In genomic region chr1:197911857-197912696, GRCh38 we compare ENCODE assay signal across 9 cellular contexts. TPM values are rescaled to one million over a fixed set of nuclear protein-coding genes. Genes with fewer than 3 reads are reported as not detected.
DNase-seq lines count a peak whose midpoint lies in the region; ATAC-seq and TF ChIP-seq lines count a peak whose summit lies in the region.
"Had no signal": no experiment of that assay in that cellular context is flagged by ENCODE, and none has a peak within 500 bp of the region (broad histone marks: within the 10 kb centered on the region; RNA-seq: fewer than 3 reads in every experiment).

No MANE protein-coding gene starts in this region.

- no peak for TF ChIP-seq POLR2A in thyroid gland (IDR thresholded peaks at IDR 0.05)

- no peak for DNase-seq in AG09309 (ENCODE audit: low read depth)
- peak; percentile 68 for DNase-seq in GM23338 (ENCODE audit: low spot score)
- DNase-seq in activated T-helper 1 cell treated with anti-CD3 and anti-CD28 coated beads, Interleukin-12 subunit alpha, Interleukin-12 subunit beta, Interleukin-2, Interleukin-4 antibody, amounts not matched to agents 30 ng/mL and 10 ng/mL and 1 ng/mL, durations not matched to agents 14 hours and 24 hours and 36 hours (ENCODE audit: low spot score) = no peak
- peak; percentile 16 for DNase-seq in kidney tubule cell (ENCODE audit: low spot score)
- no peak for DNase-seq in thyroid gland
- DNase-seq in superior temporal gyrus (ENCODE audit: extremely low spot score) = no peak

- peak overlapping the region; percentile 92 for H3K4me2 ChIP-seq in GM23338

- no peak for TF ChIP-seq CTCF in AG09309 (IDR thresholded peaks at IDR 0.05; ENCODE audit: control insufficient read depth, insufficient read depth, low read depth, low read length, missing control alignments)
- TF ChIP-seq CTCF in GM23338 (conservative IDR thresholded peaks at IDR 0.05; ENCODE audit: low read depth in 2 of 2) = no peak
- no peak for TF ChIP-seq CTCF in thyroid gland (IDR thresholded peaks at IDR 0.05)

- ATAC-seq in GM23338 = peak; percentile 7
- ATAC-seq in HG02884 (IDR thresholded peaks at IDR 0.05; ENCODE audit: unreplicated experiment) = no peak
- no peak for ATAC-seq in GM18909 (IDR thresholded peaks at IDR 0.05; ENCODE audit: poor library complexity, unreplicated experiment)

- peak overlapping the region; percentile 34 for H3K4me3 ChIP-seq in AG09309 (ENCODE audit: control insufficient read depth, low read depth, low read length)
- H3K4me3 ChIP-seq in GM23338 = peak overlapping the region; percentile 60
- no peak overlapping the region for H3K4me3 ChIP-seq in thyroid gland (replicated peaks in 1 of 3)

- peak overlapping the region; percentile 81 for H2AFZ ChIP-seq in GM23338

- peaks cover 2% of the 10 kb centered on the region for H3K9me3 Mint-ChIP-seq in GM23338
- H3K9me3 Mint-ChIP-seq in activated T-helper 1 cell treated with anti-CD3 and anti-CD28 coated beads, Interleukin-12 subunit alpha, Interleukin-12 subunit beta, Interleukin-2, Interleukin-4 antibody, amounts not matched to agents 30 ng/mL and 10 ng/mL and 1 ng/mL, durations not matched to agents 14 hours and 24 hours and 36 hours = no peaks in the 10 kb centered on the region

- no peak overlapping the region for H3K27ac Mint-ChIP-seq in GM23338
- H3K27ac Mint-ChIP-seq in activated T-helper 1 cell treated with anti-CD3 and anti-CD28 coated beads, Interleukin-12 subunit alpha, Interleukin-12 subunit beta, Interleukin-2, Interleukin-4 antibody, amounts not matched to agents 30 ng/mL and 10 ng/mL and 1 ng/mL, durations not matched to agents 14 hours and 24 hours and 36 hours = peak overlapping the region; percentile 84

- WGBS in thyroid gland, 2 donors = 2% methylated on average over 37 to 38 of the region's 46 CpGs

- H3K9me2 ChIP-seq in GM23338 (ENCODE audit: insufficient read depth) = no peaks in the 10 kb centered on the region

- no peaks in the 10 kb centered on the region for H3K36me3 Mint-ChIP-seq in GM23338 (ENCODE audit: low read depth)
- peaks cover 5% of the 10 kb centered on the region for H3K36me3 Mint-ChIP-seq in activated T-helper 1 cell treated with anti-CD3 and anti-CD28 coated beads, Interleukin-12 subunit alpha, Interleukin-12 subunit beta, Interleukin-2, Interleukin-4 antibody, amounts not matched to agents 30 ng/mL and 10 ng/mL and 1 ng/mL, durations not matched to agents 14 hours and 24 hours and 36 hours (ENCODE audit: low read depth)

- H3K4me1 ChIP-seq in GM23338 (ENCODE audit: insufficient read depth) = peaks cover 87% of the 10 kb centered on the region
- H3K4me1 ChIP-seq in thyroid gland = peaks cover 29 to 45% of the 10 kb centered on the region in 2 donors

- no peaks in the 10 kb centered on the region for H3K79me2 ChIP-seq in GM23338 (replicated peaks; ENCODE audit: insufficient read depth)

- no peaks in the 10 kb centered on the region for H3K9me3 ChIP-seq in thyroid gland

- peaks cover 73% of the 10 kb centered on the region for H3K4me1 Mint-ChIP-seq in GM23338
- peaks cover 63% of the 10 kb centered on the region for H3K4me1 Mint-ChIP-seq in activated T-helper 1 cell treated with anti-CD3 and anti-CD28 coated beads, Interleukin-12 subunit alpha, Interleukin-12 subunit beta, Interleukin-2, Interleukin-4 antibody, amounts not matched to agents 30 ng/mL and 10 ng/mL and 1 ng/mL, durations not matched to agents 14 hours and 24 hours and 36 hours (ENCODE audit: low read depth)

- H3F3A ChIP-seq in GM23338 (replicated peaks; ENCODE audit: low read depth) = peaks cover 54% of the 10 kb centered on the region

- H3K27me3 ChIP-seq in GM23338 (ENCODE audit: insufficient read depth) (peaks cover 100% of the 10 kb centered on the region), thyroid gland (peaks cover 69% of the 10 kb centered on the region)

- H3K27ac ChIP-seq in GM23338 (ENCODE audit: low read depth) (no peak overlapping the region), thyroid gland (no peak overlapping the region)
- H3K27ac ChIP-seq: skin epidermis had no signal

- peaks cover 23% of the 10 kb centered on the region for H4K20me1 ChIP-seq in GM23338 (replicated peaks; ENCODE audit: insufficient read depth)

- H3K27me3 Mint-ChIP-seq in GM23338 (ENCODE audit: insufficient read depth, low read depth, poor library complexity) = peaks cover 100% of the 10 kb centered on the region
- H3K27me3 Mint-ChIP-seq in activated T-helper 1 cell treated with anti-CD3 and anti-CD28 coated beads, Interleukin-12 subunit alpha, Interleukin-12 subunit beta, Interleukin-2, Interleukin-4 antibody, amounts not matched to agents 30 ng/mL and 10 ng/mL and 1 ng/mL, durations not matched to agents 14 hours and 24 hours and 36 hours (ENCODE audit: insufficient read depth) = peaks cover 97% of the 10 kb centered on the region

- H3K4me3 Mint-ChIP-seq in GM23338 = peak overlapping the region; percentile 72
- peak overlapping the region; percentile 83 for H3K4me3 Mint-ChIP-seq in activated T-helper 1 cell treated with anti-CD3 and anti-CD28 coated beads, Interleukin-12 subunit alpha, Interleukin-12 subunit beta, Interleukin-2, Interleukin-4 antibody, amounts not matched to agents 30 ng/mL and 10 ng/mL and 1 ng/mL, durations not matched to agents 14 hours and 24 hours and 36 hours

- no peaks in the 10 kb centered on the region for H3K36me3 ChIP-seq in GM23338 (ENCODE audit: insufficient read depth)
- H3K36me3 ChIP-seq in thyroid gland = no peaks in the 10 kb centered on the region

- intact Hi-C loops in activated T-helper 1 cell treated with anti-CD3 and anti-CD28 coated beads, Interleukin-12 subunit alpha, Interleukin-12 subunit beta, Interleukin-2, Interleukin-4 antibody, amounts not matched to agents 30 ng/mL and 10 ng/mL and 1 ng/mL, durations not matched to agents 14 hours and 24 hours and 36 hours (cut with micrococcal nuclease) = loop anchor here (5.0 kb wide), 1 partner anchor 555 kb away; no protein-coding TSS in a partner anchor
- intact Hi-C loops in thyroid gland (cut with DNase I) = no loop called here

TF ChIP-seq in GM23338, 12 proteins besides CTCF, POLR2A, EP300 and RAD21:
- TF ChIP-seq POLR2AphosphoS5 (IDR thresholded peaks at IDR 0.05; ENCODE audit: low read depth) (no peak), EZH2 (IDR thresholded peaks at IDR 0.05; ENCODE audit: low read depth, unreplicated experiment) (peak; percentile 90), EZH2phosphoT487 (IDR thresholded peaks at IDR 0.05; ENCODE audit: unreplicated experiment) (peak; percentile 82)

RNA-seq across cellular contexts. Expression of gene LHX9, which starts 5.1 kb away (rescaled TPM):
- not detected in 2 replicates for total RNA-seq in GM23338 (2014; rRNA removed; shearing (Covaris generic))
- polyA plus RNA-seq in GM23338 (2016; fragmentation: Nextera tagmentation; extraction: Ambion mirVana) = 0.23 TPM in 1 of 2 replicates, not detected in the other
- not detected in 2 replicates for total RNA-seq in activated T-helper 1 cell treated with anti-CD3 and anti-CD28 coated beads, Interleukin-12 subunit alpha, Interleukin-12 subunit beta, Interleukin-2, Interleukin-4 antibody, amounts not matched to agents 30 ng/mL and 10 ng/mL and 1 ng/mL, durations not matched to agents 14 hours and 24 hours and 36 hours
- not detected for total RNA-seq in thyroid gland

RNA-seq across cellular contexts. Expression of gene C1orf53, which starts 9.6 kb away (rescaled TPM):
- 2.7 TPM in 1 of 2 replicates, not detected in the other for total RNA-seq in GM23338 (2014; rRNA removed; shearing (Covaris generic))
- 3.8 and 4.1 TPM in 2 replicates for polyA plus RNA-seq in GM23338 (2016; fragmentation: Nextera tagmentation; extraction: Ambion mirVana)
- 0.81 and 1.3 TPM in 2 replicates for total RNA-seq in activated T-helper 1 cell treated with anti-CD3 and anti-CD28 coated beads, Interleukin-12 subunit alpha, Interleukin-12 subunit beta, Interleukin-2, Interleukin-4 antibody, amounts not matched to agents 30 ng/mL and 10 ng/mL and 1 ng/mL, durations not matched to agents 14 hours and 24 hours and 36 hours
- 10 to 100 TPM in 2 of 4 donors, 1 to 10 TPM in 1, not detected in 1; 7.1 to 11.6 (median 10.7) TPM for total RNA-seq in thyroid gland

Comparison
In these comparisons a context has a peak if more than half of its experiments do, and no peak if none do; other contexts are left out.
1. DNase-seq: peak in GM23338 (single experiment) and kidney tubule cell (single experiment); none in AG09309 (single experiment), activated T-helper 1 cell treated with anti-CD3 and anti-CD28 coated beads, Interleukin-12 subunit alpha, Interleukin-12 subunit beta, Interleukin-2, Interleukin-4 antibody, amounts not matched to agents 30 ng/mL and 10 ng/mL and 1 ng/mL, durations not matched to agents 14 hours and 24 hours and 36 hours (single experiment), thyroid gland (0 of 2) and superior temporal gyrus (single experiment).
2. H3K4me3 ChIP-seq: peak in AG09309 (single experiment) and GM23338 (single experiment); none in thyroid gland (0 of 3).